1 cellular context compared by ENCODE assay signal in the genomic region with DNA sequence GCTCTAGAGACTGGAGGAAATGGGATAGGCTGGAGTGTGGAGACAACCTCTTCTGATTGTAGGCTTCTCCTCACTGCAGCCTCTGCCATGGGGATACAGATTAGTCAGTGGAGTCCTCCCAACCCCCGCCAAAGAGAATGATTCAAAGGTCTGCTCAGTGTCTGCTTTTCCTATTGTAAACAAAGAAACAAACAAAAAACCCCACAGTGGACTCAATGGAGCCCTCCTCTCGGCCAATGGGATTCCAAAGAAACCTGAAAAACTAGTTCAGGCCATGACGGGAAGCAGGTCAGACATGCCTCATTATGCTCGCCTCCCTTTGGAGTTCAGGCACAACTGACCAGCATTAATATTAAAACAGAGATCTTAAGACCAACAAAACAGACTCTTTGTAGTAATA.
TF ChIP-seq lines count a peak whose summit lies in the region.

No MANE protein-coding gene starts in this region.

TF ChIP-seq in H1, 55 proteins besides CTCF, POLR2A, EP300 and RAD21:
- TF ChIP-seq RBBP5 (IDR thresholded peaks at IDR 0.05; ENCODE audit: borderline replicate concordance, low read depth, low read length): 0 out of 2 replicates have a peak, but pooled peaks have one; percentile 43
- no peak for TF ChIP-seq CTBP2 (IDR thresholded peaks at IDR 0.05; ENCODE audit: borderline replicate concordance, insufficient read depth, insufficient read length, low read length)
- no peak for TF ChIP-seq MAFK (IDR thresholded peaks at IDR 0.05; ENCODE audit: low read depth, low read length)
- TF ChIP-seq PHF8 (conservative IDR thresholded peaks at IDR 0.05; ENCODE audit: low read depth, low read length): no peak
- no peak for TF ChIP-seq GABPA (IDR thresholded peaks at IDR 0.05; ENCODE audit: borderline replicate concordance, insufficient read depth, low read length)
- TF ChIP-seq SP1 (IDR thresholded peaks at IDR 0.05; ENCODE audit: low read depth, low read length): peak; percentile 22; the same call in 1 of the 2 replicates
